ENCODE assay signal across 10 cellular contexts in the genomic region with DNA sequence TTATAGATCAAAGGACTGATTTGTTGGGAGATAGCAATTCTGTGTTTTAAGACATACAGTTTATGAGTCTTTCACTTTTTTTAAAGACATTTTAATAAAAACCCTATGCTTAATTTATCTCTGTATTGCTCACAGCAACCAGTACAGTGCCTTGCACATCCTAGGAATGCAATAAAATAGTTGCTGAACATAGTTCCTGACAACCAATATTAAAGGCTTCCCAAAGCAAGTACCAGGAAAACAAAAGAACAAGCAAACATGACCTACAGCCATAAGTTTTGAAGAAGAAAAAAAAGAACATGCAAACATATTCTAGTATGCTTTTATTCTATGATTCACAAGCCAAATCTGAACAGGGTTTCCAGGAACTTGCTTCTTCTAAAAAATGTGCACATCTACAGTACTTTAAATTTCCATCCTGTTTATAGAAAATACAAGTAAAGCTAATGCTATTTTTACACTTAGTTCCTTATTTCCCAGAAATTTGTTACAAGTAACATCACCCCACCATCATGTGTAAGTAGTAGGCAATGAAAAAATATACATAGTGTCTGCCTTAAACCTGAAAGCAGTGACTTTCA. TPM values are rescaled to one million over a fixed set of nuclear protein-coding genes. Genes with fewer than 3 reads are reported as not detected.
DNase-seq lines count a peak whose midpoint lies in the region; ATAC-seq and TF ChIP-seq lines count a peak whose summit lies in the region.
"Had no signal": no experiment of that assay in that cellular context is flagged by ENCODE, and none has a peak within 500 bp of the region (broad histone marks: within the 10 kb centered on the region; RNA-seq: fewer than 3 reads in every experiment).

No MANE protein-coding gene starts in this region.

- no peak overlapping the region for H2BK15ac ChIP-seq in mesenchymal stem cell (ENCODE audit: low read depth, poor library complexity, severe bottlenecking)

- H3K27me3 ChIP-seq in mesenchymal stem cell (ENCODE audit: control insufficient read depth in 1 of 2, insufficient read depth in 1 of 2, low read length in 2 of 2) (no peaks in the 10 kb centered on the region), right cardiac atrium (ENCODE audit: control insufficient read depth, insufficient read depth) (no peaks in the 10 kb centered on the region)

- no peak overlapping the region for H3K23ac ChIP-seq in mesenchymal stem cell (ENCODE audit: low read length in 2 of 2)

- POLR2A ChIA-PET in RWPE1 (lab: Yijun Ruan, JAX; ENCODE audit: low non-redundant PET) = no interaction called here

- H2AFZ ChIP-seq in mesenchymal stem cell (ENCODE audit: low read depth, low read length) = no peak overlapping the region

- H3K4me2 ChIP-seq in mesenchymal stem cell (ENCODE audit: low read length, poor library complexity, severe bottlenecking) = no peak overlapping the region

- no peak overlapping the region for H3K4me3 ChIP-seq in AG09309 (ENCODE audit: control insufficient read depth, low read depth, low read length)
- H3K4me3 ChIP-seq in HFF-Myc (replicated peaks; ENCODE audit: low read depth, low read length) = peak overlapping the region; percentile 3; the same call in 1 of the 2 replicates
- H3K4me3 ChIP-seq in cardiac fibroblast (replicated peaks in 1 of 2; ENCODE audit: low read depth in 2 of 2, low read length in 2 of 2) = no peak overlapping the region
- H3K4me3 ChIP-seq in mesenchymal stem cell (ENCODE audit: insufficient read depth in 1 of 2, low read depth in 1 of 2, low read length in 2 of 2) = peak overlapping the region in 1 of 2 experiments; percentile 28
- no peak overlapping the region for H3K4me3 ChIP-seq in right cardiac atrium (ENCODE audit: low read length)

- H2BK5ac ChIP-seq in mesenchymal stem cell (ENCODE audit: low read depth, low read length, poor library complexity, severe bottlenecking) = no peak overlapping the region

- CTCF ChIA-PET in RWPE1 (lab: Yijun Ruan, JAX) = no interaction called here

- intact Hi-C loops in right cardiac atrium (cut with DNase I) = loop anchor here in 3 of 4 donors (10.0 kb wide), 2 partner anchors 49 to 159 kb away; no protein-coding TSS in a partner anchor

- no peaks in the 10 kb centered on the region for H3K36me3 ChIP-seq in mesenchymal stem cell (ENCODE audit: control insufficient read depth in 1 of 2, insufficient read depth in 2 of 2, low read depth in 1 of 2, low read length in 2 of 2)

- H3K79me1 ChIP-seq in mesenchymal stem cell (replicated peaks; ENCODE audit: low read length, poor library complexity, severe bottlenecking) = no peaks in the 10 kb centered on the region

- no peak for TF ChIP-seq CTCF in AG09309 (IDR thresholded peaks at IDR 0.05; ENCODE audit: control insufficient read depth, insufficient read depth, low read depth, low read length, missing control alignments)
- TF ChIP-seq CTCF in HFF-Myc (IDR thresholded peaks at IDR 0.05; ENCODE audit: low read depth, low read length, missing control alignments) = no peak
- no peak for TF ChIP-seq CTCF in cardiac fibroblast (IDR thresholded peaks at IDR 0.05; ENCODE audit: low read depth, low read length)
- TF ChIP-seq CTCF in RWPE1 (conservative IDR thresholded peaks at IDR 0.05; ENCODE audit: low read depth) = no peak

- ATAC-seq in right cardiac atrium (no peak), HG03469 (IDR thresholded peaks at IDR 0.05; ENCODE audit: unreplicated experiment) (no peak)

- H2BK120ac ChIP-seq in mesenchymal stem cell (ENCODE audit: low read depth, low read length) = no peak overlapping the region

- no peaks in the 10 kb centered on the region for H3K9me3 ChIP-seq in mesenchymal stem cell (ENCODE audit: control insufficient read depth, low read length)
- no peaks in the 10 kb centered on the region for H3K9me3 ChIP-seq in right cardiac atrium (ENCODE audit: control insufficient read depth, low read length)

- H3K27ac ChIP-seq in mesenchymal stem cell (ENCODE audit: low read length, poor library complexity, severe bottlenecking) (peak overlapping the region; percentile 93), RWPE1 (no peak overlapping the region), right cardiac atrium (ENCODE audit: low read length) (no peak overlapping the region)

- H4K91ac ChIP-seq in mesenchymal stem cell (ENCODE audit: low read length) = no peak overlapping the region

- H3K4me1 ChIP-seq in mesenchymal stem cell (ENCODE audit: control insufficient read depth, insufficient read depth, low read depth, low read length) = peaks cover 10% of the 10 kb centered on the region
- peaks cover 6% of the 10 kb centered on the region for H3K4me1 ChIP-seq in right cardiac atrium (ENCODE audit: control insufficient read depth, insufficient read depth, low read length)

- H3K4ac ChIP-seq in mesenchymal stem cell (ENCODE audit: low read depth in 1 of 2, low read length in 2 of 2) = no peak overlapping the region

- H3K9ac ChIP-seq in mesenchymal stem cell (ENCODE audit: low read length) = peak overlapping the region; percentile 47

- no peak overlapping the region for H3K14ac ChIP-seq in mesenchymal stem cell (ENCODE audit: low read length in 2 of 2)

- H2AK5ac ChIP-seq in mesenchymal stem cell (ENCODE audit: low read length, severe bottlenecking) = no peak overlapping the region

- H2BK12ac ChIP-seq in mesenchymal stem cell (ENCODE audit: low read length in 2 of 2) = no peak overlapping the region

- peak; percentile 63 for DNase-seq in AG09309 (ENCODE audit: low read depth)
- DNase-seq in HFF-Myc (ENCODE audit: extremely low read depth, low read depth) = no peak
- peak; percentile 52 to 54 for DNase-seq in cardiac fibroblast (ENCODE audit: low read depth in 2 of 2)
- peak; percentile 50 for DNase-seq in mesenchymal stem cell
- no peak for DNase-seq in RWPE1 (ENCODE audit: low spot score)
- no peak for DNase-seq in right cardiac atrium
- DNase-seq in NCI-H2029 (lab: John Stamatoyannopoulos, UW) = no peak
- DNase-seq: activated CD8-positive, alpha-beta memory T cell treated with anti-CD3 and anti-CD28 coated beads for 24 hours; DND-41 had no signal

- no peak overlapping the region for H3K18ac ChIP-seq in mesenchymal stem cell (ENCODE audit: low read depth in 1 of 2, low read length in 2 of 2)

- no peak overlapping the region for H4K8ac ChIP-seq in mesenchymal stem cell (ENCODE audit: low read length)

RNA-seq across cellular contexts. Expression of a gene that starts 4.5 kb away (rescaled TPM):
- polyA plus RNA-seq in mesenchymal stem cell (2013, experiment 1 of 2) = 41.7 TPM
- 41.7 TPM for polyA plus RNA-seq in mesenchymal stem cell (2013, experiment 2 of 2)
- 10 to 100 TPM; 26.4 to 66.9 (median 42.4) TPM for total RNA-seq in right cardiac atrium
- 12.1 TPM for polyA plus RNA-seq in right cardiac atrium

Comparison
In these comparisons a context has a peak if more than half of its experiments do, and no peak if none do; other contexts are left out.
1. DNase-seq: peak in AG09309 (single experiment), cardiac fibroblast (2 of 2) and mesenchymal stem cell (single experiment); none in HFF-Myc (single experiment), RWPE1 (single experiment), right cardiac atrium (0 of 3) and NCI-H2029 (single experiment).